ENCODE assay signal across 1 cellular context in genomic region chr7:116630932-116631449, GRCh38.
TF ChIP-seq lines count a peak whose summit lies in the region.

No MANE protein-coding gene starts in this region.

TF ChIP-seq in A549, 52 proteins besides CTCF, POLR2A, EP300 and RAD21 (continued from another document):
- TF ChIP-seq PBX3 (IDR thresholded peaks at IDR 0.05) (peak; percentile 75), GATA3 (IDR thresholded peaks at IDR 0.05; ENCODE audit: borderline replicate concordance) (peak; percentile 66; the same call in 1 of the 2 replicates), CEBPB (IDR thresholded peaks at IDR 0.05) (peak; percentile 36 to 81; a peak in 3 of 4 replicates), JUN (IDR thresholded peaks at IDR 0.05) (peak; percentile 46 to 57; a peak in 3 of 5 replicates), PHF8 (IDR thresholded peaks at IDR 0.05; ENCODE audit: borderline replicate concordance, low read depth) (no peak), RFX5 (IDR thresholded peaks at IDR 0.05) (0 out of 2 replicates have a peak, but pooled peaks have one; percentile 57), USF2 (IDR thresholded peaks at IDR 0.05) (peak; percentile 89)
